Comparison of ENCODE assay signal across 8 cellular contexts in genomic region chr16:680625-680945, GRCh38. TPM values are rescaled to one million over a fixed set of nuclear protein-coding genes. Genes with fewer than 3 reads are reported as not detected.
A peak's percentile ranks its signal among the peaks of the same experiment; 100 is the strongest.
DNase-seq lines count a peak whose midpoint lies in the region; ATAC-seq and TF ChIP-seq lines count a peak whose summit lies in the region.

No MANE protein-coding gene starts in this region.

- H3K27ac ChIP-seq in SJSA1 = peak overlapping the region; percentile 70

- ATAC-seq in GM18505 (IDR thresholded peaks at IDR 0.05; ENCODE audit: unreplicated experiment) (peak; percentile 0), GM21717 (IDR thresholded peaks at IDR 0.05; ENCODE audit: unreplicated experiment) (no peak)

- DNase-seq in SJSA1 (ENCODE audit: low read depth in 1 of 2, low spot score in 2 of 2) (no peak), fibroblast of the aortic adventitia (ENCODE audit: low read depth) (no peak), skeletal muscle cell (ENCODE audit: low read depth) (no peak), NCI-H2029 treated with DMSO at 0.1 percent for 48 hours (lab: John Stamatoyannopoulos, UW) (no peak), GOT3 (lab: John Stamatoyannopoulos, UW) (no peak), NCI-H82 (lab: John Stamatoyannopoulos, UW) (no peak)

- H3K36me3 ChIP-seq in SJSA1 = peaks cover 53% of the 10 kb centered on the region

- peaks cover 43% of the 10 kb centered on the region for H3K4me1 ChIP-seq in SJSA1 (replicated peaks)

- H3K9me3 ChIP-seq in SJSA1 (replicated peaks) = peaks cover 5% of the 10 kb centered on the region

- H3K27me3 ChIP-seq in SJSA1 (replicated peaks) = no peaks in the 10 kb centered on the region

- no peak for TF ChIP-seq CTCF in fibroblast of the aortic adventitia (IDR thresholded peaks at IDR 0.05; ENCODE audit: insufficient read depth, low read length)

- no peak for TF ChIP-seq POLR2A in GM18505 (IDR thresholded peaks at IDR 0.05; ENCODE audit: borderline replicate concordance, extremely low read depth, insufficient read depth, insufficient read length)

- H3K4me3 ChIP-seq in SJSA1 = peak overlapping the region; percentile 99
- H3K4me3 ChIP-seq in fibroblast of the aortic adventitia (ENCODE audit: low read depth, low read length) = peak overlapping the region; percentile 82
- peak overlapping the region; percentile 86 for H3K4me3 ChIP-seq in skeletal muscle cell (ENCODE audit: low read depth, low read length)

RNA-seq across cellular contexts. Expression of gene STUB1, which starts 0.4 kb away (rescaled TPM):
- total RNA-seq in SJSA1 (2014; rRNA removed; shearing (Covaris generic)) = 150 and 253 TPM in 2 replicates
- total RNA-seq in fibroblast of the aortic adventitia (ENCODE audit: low replicate concordance) = 88.9 and 112 TPM in 2 replicates

RNA-seq across cellular contexts. Expression of gene JMJD8, which starts 3.5 kb away (rescaled TPM):
- 13.9 and 25.7 TPM in 2 replicates for total RNA-seq in SJSA1 (2014; rRNA removed; shearing (Covaris generic))
- total RNA-seq in fibroblast of the aortic adventitia (ENCODE audit: low replicate concordance) = 32.0 and 42.8 TPM in 2 replicates

RNA-seq across cellular contexts. Expression of gene RHBDL1, which starts 5.1 kb away (rescaled TPM):
- total RNA-seq in SJSA1 (2014; rRNA removed; shearing (Covaris generic)) = 1.1 and 13.1 TPM in 2 replicates
- 1.6 and 3.2 TPM in 2 replicates for total RNA-seq in fibroblast of the aortic adventitia (ENCODE audit: low replicate concordance)

RNA-seq across cellular contexts. Expression of gene WDR24, which starts 9.6 kb away (rescaled TPM):
- total RNA-seq in SJSA1 (2014; rRNA removed; shearing (Covaris generic)) = 2.1 TPM in 2 replicates
- 8.1 and 8.3 TPM in 2 replicates for total RNA-seq in fibroblast of the aortic adventitia (ENCODE audit: low replicate concordance)

RNA-seq across cellular contexts. Expression of gene RHOT2, which starts 12.7 kb away (rescaled TPM):
- total RNA-seq in SJSA1 (2014; rRNA removed; shearing (Covaris generic)) = 51.2 and 64.3 TPM in 2 replicates
- total RNA-seq in fibroblast of the aortic adventitia (ENCODE audit: low replicate concordance) = 24.4 and 34.5 TPM in 2 replicates
